In the genomic region with DNA sequence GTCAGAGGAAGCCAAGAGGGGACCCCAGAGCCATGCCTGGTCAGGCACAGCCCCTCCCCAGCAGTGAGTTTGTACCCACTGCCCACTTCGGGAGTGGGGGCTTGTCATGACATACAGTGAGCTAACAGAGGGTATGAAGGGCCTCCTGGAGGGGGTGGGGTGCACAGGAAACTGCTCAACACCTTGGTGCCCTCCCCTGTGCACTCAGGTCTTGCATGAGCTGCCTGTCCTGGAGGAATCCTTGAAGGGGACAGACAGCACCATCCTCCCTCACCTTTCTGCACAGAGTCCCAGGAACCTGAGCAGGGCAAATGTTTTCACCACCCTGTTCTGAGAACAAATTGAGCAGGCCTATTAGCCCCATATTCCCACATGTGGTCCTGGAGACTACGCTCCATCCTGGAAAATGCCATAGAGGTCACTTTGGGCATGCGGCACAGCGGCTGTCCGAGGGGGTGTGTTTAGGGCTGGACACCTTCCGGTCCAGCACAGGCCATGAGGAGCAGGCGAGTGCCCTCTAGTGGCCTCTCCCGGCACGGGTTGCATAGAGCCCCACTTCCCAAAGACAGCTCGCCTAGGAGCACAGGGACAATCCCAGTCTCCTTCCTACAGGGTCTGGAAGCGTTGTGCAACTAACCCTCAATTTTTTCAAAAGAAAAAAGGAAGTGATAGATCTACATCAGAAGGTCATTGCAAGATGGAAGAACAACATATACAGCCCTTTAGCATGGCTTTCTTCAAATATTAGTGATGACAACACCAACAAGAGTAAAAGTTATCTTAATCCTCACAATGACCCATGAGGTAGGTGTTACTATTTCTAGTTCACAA, we compare ENCODE assay signal across 9 cellular contexts. TPM values are rescaled to one million over a fixed set of nuclear protein-coding genes. Genes with fewer than 3 reads are reported as not detected.
DNase-seq lines count a peak whose midpoint lies in the region; ATAC-seq and TF ChIP-seq lines count a peak whose summit lies in the region.
"Had no signal": no experiment of that assay in that cellular context is flagged by ENCODE, and none has a peak within 500 bp of the region (broad histone marks: within the 10 kb centered on the region; RNA-seq: fewer than 3 reads in every experiment).

No MANE protein-coding gene starts in this region.

- no peak overlapping the region for H3K9ac ChIP-seq in duodenal mucosa (ENCODE audit: low read depth in 1 of 2, low read length in 2 of 2)
- H3K9ac ChIP-seq: BLaER1 had no signal

- DNase-seq in NCI-H1417 (lab: John Stamatoyannopoulos, UW) (peak; percentile 45 to 63 (median 58)), NCI-H1417 treated with DMSO at 0.1 percent for 48 hours (lab: John Stamatoyannopoulos, UW) (no peak), HPDE6-E6E7 (ENCODE audit: extremely low spot score) (peak; percentile 80), SHP77 (lab: John Stamatoyannopoulos, UW) (peak; percentile 80 to 88), lung (ENCODE audit: low spot score) (peak; percentile 88), tibial artery (peak; percentile 86 to 90), NCI-H1105 (lab: John Stamatoyannopoulos, UW) (no peak)

- H3K9me3 ChIP-seq in duodenal mucosa (ENCODE audit: control insufficient read depth in 1 of 2, low read length in 2 of 2), result no peaks in the 10 kb centered on the region
- no peaks in the 10 kb centered on the region for H3K9me3 ChIP-seq in lung (ENCODE audit: control insufficient read depth in 2 of 2, insufficient read depth in 1 of 2, low read length in 1 of 2)
- no peaks in the 10 kb centered on the region for H3K9me3 ChIP-seq in tibial artery
- H3K9me3 ChIP-seq: BLaER1 had no signal

- H3K4me3 ChIP-seq in duodenal mucosa (ENCODE audit: low read depth in 1 of 2, low read length in 2 of 2), result peak overlapping the region; percentile 25 to 41
- H3K4me3 ChIP-seq in lung, result no peak overlapping the region
- H3K4me3 ChIP-seq in tibial artery, result no peak overlapping the region
- H3K4me3 ChIP-seq: BLaER1 had no signal

- intact Hi-C loops in tibial artery (cut with DNase I; ENCODE audit: low total_unique reads), result loop anchor here (5.0 kb wide), 1 partner anchor 892 kb away; no protein-coding TSS in a partner anchor

- peak; percentile 74 for TF ChIP-seq CTCF in lung (IDR thresholded peaks at IDR 0.05; ENCODE audit: control extremely low read depth, extremely low read depth)
- peak; percentile 82 to 96 for TF ChIP-seq CTCF in tibial artery (IDR thresholded peaks at IDR 0.05)

- H3K4me1 ChIP-seq in duodenal mucosa (ENCODE audit: control insufficient read depth in 1 of 2, insufficient read depth in 2 of 2, low read length in 2 of 2) (peaks cover 14 to 21% of the 10 kb centered on the region in 2 donors), lung (ENCODE audit: control insufficient read depth in 2 of 2, insufficient read depth in 2 of 2, low read length in 2 of 2) (peaks cover 0 to 1% of the 10 kb centered on the region in 2 donors), tibial artery (peaks cover 0 to 8% (median 3%) of the 10 kb centered on the region in 4 donors)

- ATAC-seq in lung (ENCODE audit: insufficient read depth, low FRiP score), result peak; percentile 97

- WGBS in lung, 2 donors, result 27 to 33% methylated on average over 11 of the region's 11 CpGs

- no peaks in the 10 kb centered on the region for H3K36me3 ChIP-seq in duodenal mucosa (ENCODE audit: control insufficient read depth in 1 of 2, insufficient read depth in 2 of 2, low read length in 2 of 2)
- H3K36me3 ChIP-seq in lung (ENCODE audit: control insufficient read depth in 2 of 2, insufficient read depth in 2 of 2, low read length in 2 of 2), result no peaks in the 10 kb centered on the region
- H3K36me3 ChIP-seq in tibial artery, result no peaks in the 10 kb centered on the region
- H3K36me3 ChIP-seq: BLaER1 had no signal

- H3K27ac ChIP-seq in duodenal mucosa (ENCODE audit: low read depth, low read length) (no peak overlapping the region), lung (ENCODE audit: low read depth in 1 of 2, low read length in 1 of 2) (no peak overlapping the region), tibial artery (no peak overlapping the region)
- H3K27ac ChIP-seq: BLaER1 had no signal

- H3K27me3 ChIP-seq in duodenal mucosa (ENCODE audit: control insufficient read depth in 1 of 2, insufficient read depth in 2 of 2, low read length in 2 of 2) (no peaks in the 10 kb centered on the region), lung (ENCODE audit: control insufficient read depth, insufficient read depth) (no peaks in the 10 kb centered on the region), tibial artery (no peaks in the 10 kb centered on the region)
- H3K27me3 ChIP-seq: BLaER1 had no signal

RNA-seq across cellular contexts. Expression of a gene that starts 31.9 kb away (rescaled TPM):
- 100 to 1,000 TPM; 245 to 289 TPM for total RNA-seq in lung
- 100 to 1,000 TPM in 1 of 2 donors, 10 to 100 TPM in 1; 63.7 to 364 TPM for polyA plus RNA-seq in lung

Comparison
In these comparisons a context has a peak if more than half of its experiments do, and no peak if none do; other contexts are left out.
1. DNase-seq: peak in NCI-H1417 (3 of 3), HPDE6-E6E7 (single experiment), SHP77 (2 of 2), lung (single experiment) and tibial artery (2 of 2); none in NCI-H1417 treated with DMSO at 0.1 percent for 48 hours (single experiment) and NCI-H1105 (single experiment).
2. H3K4me3 ChIP-seq: peak in duodenal mucosa (2 of 2); none in lung (single experiment) and tibial artery (0 of 2).